ENCODE assay signal across 9 cellular contexts in the genomic region with DNA sequence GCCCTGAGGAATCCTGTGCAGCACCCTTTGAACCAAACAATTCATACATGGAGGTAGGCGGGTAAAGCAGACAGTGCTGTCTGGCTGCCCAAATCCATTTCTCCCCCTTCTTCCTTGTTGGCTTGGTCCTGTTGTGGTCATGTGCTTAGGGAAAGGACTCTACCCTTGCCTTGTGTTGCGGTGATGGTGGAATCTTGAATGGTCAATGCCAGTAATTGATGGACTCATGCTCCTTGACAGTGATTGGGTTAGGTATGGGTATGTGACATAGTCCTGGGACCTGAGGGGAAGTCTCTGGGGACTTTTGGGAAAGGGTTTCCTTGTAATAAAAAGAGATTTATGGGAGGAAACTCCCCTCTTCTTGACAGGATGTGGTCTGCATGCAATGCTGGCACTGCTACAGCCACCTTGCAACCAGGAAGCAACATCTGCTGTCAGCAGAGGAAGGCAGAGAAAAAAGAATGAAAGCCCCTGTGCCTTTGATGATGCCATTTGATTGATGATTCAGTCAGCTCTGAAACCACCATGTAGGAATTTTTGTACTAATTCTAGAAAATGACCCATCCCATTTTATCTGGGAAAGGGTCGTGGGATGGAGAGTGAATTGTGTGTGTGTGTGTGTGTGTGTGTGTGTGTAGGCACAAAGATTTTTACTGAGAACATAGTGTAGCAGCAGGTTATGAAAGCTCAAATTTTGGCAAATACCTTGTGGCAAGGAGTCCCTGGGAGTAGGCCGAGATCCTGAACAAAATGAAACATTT. TPM values are rescaled to one million over a fixed set of nuclear protein-coding genes. Genes with fewer than 3 reads are reported as not detected.
DNase-seq lines count a peak whose midpoint lies in the region; ATAC-seq and TF ChIP-seq lines count a peak whose summit lies in the region.
"Had no signal": no experiment of that assay in that cellular context is flagged by ENCODE, and none has a peak within 500 bp of the region (broad histone marks: within the 10 kb centered on the region; RNA-seq: fewer than 3 reads in every experiment).

No MANE protein-coding gene starts in this region.

- DNase-seq in A172 (ENCODE audit: low spot score) (peak; percentile 91), T-helper 1 cell (peak; percentile 13 to 90 (median 33)), dermis blood vessel endothelial cell (peak; percentile 14), nephron progenitor cell (no peak), SK-N-SH (no peak), substantia nigra (lab: John Stamatoyannopoulos, UW) (no peak), epidermal melanocyte (ENCODE audit: insufficient read length, low spot score) (no peak)
- DNase-seq: SHP77 had no signal

- H3K9ac ChIP-seq in SK-N-SH = no peak overlapping the region

- H4K20me1 ChIP-seq in SK-N-SH (ENCODE audit: insufficient read depth) = no peaks in the 10 kb centered on the region

- WGBS in SK-N-SH (ENCODE audit: low lambda C conversion rate) = 47% methylated on average over 4 of the region's 4 CpGs

- no peaks in the 10 kb centered on the region for H3K36me3 ChIP-seq in SK-N-SH (replicated peaks in 1 of 2; ENCODE audit: control insufficient read depth in 1 of 2, insufficient read depth in 2 of 2, low read length in 1 of 2)

- no peaks in the 10 kb centered on the region for H3K27me3 Mint-ChIP-seq in nephron progenitor cell (ENCODE audit: low read depth, poor library complexity)

- H3K9me2 ChIP-seq in SK-N-SH = no peaks in the 10 kb centered on the region

- peaks cover 47% of the 10 kb centered on the region for H3K9me3 Mint-ChIP-seq in nephron progenitor cell

- TF ChIP-seq EP300 in SK-N-SH (IDR thresholded peaks at IDR 0.05; ENCODE audit: borderline replicate concordance in 1 of 2, low read depth in 1 of 2, low read length in 1 of 2) = no peak

- H3K27ac Mint-ChIP-seq in nephron progenitor cell = no peak overlapping the region

- H3K36me3 Mint-ChIP-seq in nephron progenitor cell (ENCODE audit: low read depth) = no peaks in the 10 kb centered on the region

- no peak overlapping the region for H3K4me3 Mint-ChIP-seq in nephron progenitor cell

- H3K4me1 Mint-ChIP-seq in nephron progenitor cell = peaks cover 9% of the 10 kb centered on the region

- no peak overlapping the region for H2AFZ ChIP-seq in SK-N-SH (ENCODE audit: low read depth)

- POLR2A ChIA-PET in SK-N-SH (lab: Yijun Ruan, JAX) = no interaction called here

- H3K4me2 ChIP-seq in SK-N-SH = no peak overlapping the region

- H3K79me2 ChIP-seq in SK-N-SH (ENCODE audit: insufficient read depth) = no peaks in the 10 kb centered on the region

- H3K9me3 ChIP-seq in SK-N-SH = no peaks in the 10 kb centered on the region

- no peak for TF ChIP-seq RAD21 in SK-N-SH (IDR thresholded peaks at IDR 0.05; ENCODE audit: low read length)

- no peaks in the 10 kb centered on the region for H3K4me1 ChIP-seq in SK-N-SH (ENCODE audit: control insufficient read depth in 1 of 2, insufficient read depth in 2 of 2, low read depth in 1 of 2, low read length in 1 of 2)

- no peak overlapping the region for H3K27ac ChIP-seq in SK-N-SH (ENCODE audit: low read depth in 2 of 2, low read length in 1 of 2)
- no peak overlapping the region for H3K27ac ChIP-seq in substantia nigra (ENCODE audit: low read depth, low read length, poor library complexity, severe bottlenecking)

- no peak overlapping the region for H3K4me3 ChIP-seq in SK-N-SH (ENCODE audit: low read depth in 2 of 2, low read length in 1 of 2)

- no peaks in the 10 kb centered on the region; the same call in 1 of the 2 replicates for H3K27me3 ChIP-seq in SK-N-SH (ENCODE audit: insufficient read depth)

- ATAC-seq in GM21737 (IDR thresholded peaks at IDR 0.05; ENCODE audit: unreplicated experiment) = peak; percentile 40

- no peak for TF ChIP-seq CTCF in nephron progenitor cell (IDR thresholded peaks at IDR 0.05)
- TF ChIP-seq CTCF in SK-N-SH (IDR thresholded peaks at IDR 0.05) = no peak

- no peaks in the 10 kb centered on the region for H3F3A ChIP-seq in SK-N-SH (replicated peaks; ENCODE audit: insufficient read depth)

- CTCF ChIA-PET in SK-N-SH (lab: Yijun Ruan, JAX) = no interaction called here

TF ChIP-seq in SK-N-SH, 30 proteins besides CTCF, POLR2A, EP300 and RAD21:
- TF ChIP-seq CHD2 (IDR thresholded peaks at IDR 0.05; ENCODE audit: low read length, partially characterized antibody) (no peak), GABPA (IDR thresholded peaks at IDR 0.05; ENCODE audit: low read depth) (no peak), TCF12 (IDR thresholded peaks at IDR 0.05) (no peak), NFIC (IDR thresholded peaks at IDR 0.05; ENCODE audit: borderline replicate concordance) (no peak), SIN3A (IDR thresholded peaks at IDR 0.05; ENCODE audit: borderline replicate concordance, low read depth, low read length) (no peak), FOSL2 (IDR thresholded peaks at IDR 0.05; ENCODE audit: borderline replicate concordance, low read depth) (no peak), YY1 (IDR thresholded peaks at IDR 0.05; ENCODE audit: low read depth) (no peak), MEF2A (IDR thresholded peaks at IDR 0.05; ENCODE audit: borderline replicate concordance, low read depth) (no peak), FOXJ3 (CRISPR knock-in tag; IDR thresholded peaks at IDR 0.05) (no peak), PBX3 (IDR thresholded peaks at IDR 0.05) (no peak), ZBTB33 (IDR thresholded peaks at IDR 0.05; ENCODE audit: borderline replicate concordance, low read depth) (no peak), POLR2AphosphoS5 (IDR thresholded peaks at IDR 0.05; ENCODE audit: low read depth, low read length) (no peak), TEAD4 (IDR thresholded peaks at IDR 0.05; ENCODE audit: borderline replicate concordance, insufficient read depth) (no peak), GATA2 (CRISPR knock-in tag; IDR thresholded peaks at IDR 0.05) (no peak)
- TF ChIP-seq, protein P1, sequence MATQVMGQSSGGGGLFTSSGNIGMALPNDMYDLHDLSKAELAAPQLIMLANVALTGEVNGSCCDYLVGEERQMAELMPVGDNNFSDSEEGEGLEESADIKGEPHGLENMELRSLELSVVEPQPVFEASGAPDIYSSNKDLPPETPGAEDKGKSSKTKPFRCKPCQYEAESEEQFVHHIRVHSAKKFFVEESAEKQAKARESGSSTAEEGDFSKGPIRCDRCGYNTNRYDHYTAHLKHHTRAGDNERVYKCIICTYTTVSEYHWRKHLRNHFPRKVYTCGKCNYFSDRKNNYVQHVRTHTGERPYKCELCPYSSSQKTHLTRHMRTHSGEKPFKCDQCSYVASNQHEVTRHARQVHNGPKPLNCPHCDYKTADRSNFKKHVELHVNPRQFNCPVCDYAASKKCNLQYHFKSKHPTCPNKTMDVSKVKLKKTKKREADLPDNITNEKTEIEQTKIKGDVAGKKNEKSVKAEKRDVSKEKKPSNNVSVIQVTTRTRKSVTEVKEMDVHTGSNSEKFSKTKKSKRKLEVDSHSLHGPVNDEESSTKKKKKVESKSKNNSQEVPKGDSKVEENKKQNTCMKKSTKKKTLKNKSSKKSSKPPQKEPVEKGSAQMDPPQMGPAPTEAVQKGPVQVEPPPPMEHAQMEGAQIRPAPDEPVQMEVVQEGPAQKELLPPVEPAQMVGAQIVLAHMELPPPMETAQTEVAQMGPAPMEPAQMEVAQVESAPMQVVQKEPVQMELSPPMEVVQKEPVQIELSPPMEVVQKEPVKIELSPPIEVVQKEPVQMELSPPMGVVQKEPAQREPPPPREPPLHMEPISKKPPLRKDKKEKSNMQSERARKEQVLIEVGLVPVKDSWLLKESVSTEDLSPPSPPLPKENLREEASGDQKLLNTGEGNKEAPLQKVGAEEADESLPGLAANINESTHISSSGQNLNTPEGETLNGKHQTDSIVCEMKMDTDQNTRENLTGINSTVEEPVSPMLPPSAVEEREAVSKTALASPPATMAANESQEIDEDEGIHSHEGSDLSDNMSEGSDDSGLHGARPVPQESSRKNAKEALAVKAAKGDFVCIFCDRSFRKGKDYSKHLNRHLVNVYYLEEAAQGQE (IDR thresholded peaks at IDR 0.05; ENCODE audit: low read depth, low read length) = no peak

RNA-seq across cellular contexts. Expression of gene HUWE1, which starts 30.0 kb away (rescaled TPM):
- total RNA-seq in A172 (2014; rRNA removed; shearing (Covaris generic)) = 57.4 and 69.9 TPM in 2 replicates
- total RNA-seq in dermis blood vessel endothelial cell = 78.8 and 151 TPM in 2 replicates
- 39.1 and 43.4 TPM in 2 replicates for polyA plus RNA-seq in SK-N-SH (2012; rRNA removed)
- 25.3 and 32.6 TPM in 2 replicates for polyA plus RNA-seq in SK-N-SH (2012; cell fraction: cytosol; rRNA removed)
- 80.8 and 135 TPM in 2 replicates for polyA plus RNA-seq in SK-N-SH (2012; cell fraction: nucleus; rRNA removed)

Comparison
In these comparisons a context has a peak if more than half of its experiments do, and no peak if none do; other contexts are left out.
1. DNase-seq: peak in A172 (single experiment), T-helper 1 cell (5 of 5) and dermis blood vessel endothelial cell (single experiment); none in nephron progenitor cell (single experiment), SK-N-SH (single experiment), substantia nigra (0 of 49) and epidermal melanocyte (single experiment).